In the genomic region with DNA sequence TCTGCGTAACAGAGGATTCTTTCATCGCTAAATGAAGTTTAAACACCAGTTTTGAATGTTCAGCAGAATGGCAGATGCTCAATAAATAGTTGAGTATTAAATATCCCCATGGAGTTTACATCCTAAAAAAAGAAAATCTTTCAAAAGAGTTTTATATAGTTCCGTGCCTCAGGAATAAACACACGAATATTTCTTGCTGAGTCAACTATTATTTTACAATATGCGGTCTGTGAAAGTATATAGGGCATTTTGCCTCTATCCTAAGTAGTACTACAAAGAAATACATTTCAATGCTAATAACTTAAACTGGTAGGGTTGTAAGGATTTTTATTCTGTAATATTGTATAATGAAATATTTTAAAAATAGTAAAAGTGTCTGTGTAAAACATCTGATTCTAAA, we compare ENCODE assay signal across 8 cellular contexts. TPM values are rescaled to one million over a fixed set of nuclear protein-coding genes. Genes with fewer than 3 reads are reported as not detected.
DNase-seq lines count a peak whose midpoint lies in the region; ATAC-seq and TF ChIP-seq lines count a peak whose summit lies in the region.

No MANE protein-coding gene starts in this region.

- peak overlapping the region; percentile 94 for H3K9ac ChIP-seq in skeletal muscle satellite cell (ENCODE audit: low read depth, low read length)

- peaks cover 24% of the 10 kb centered on the region for H3K4me1 ChIP-seq in skeletal muscle satellite cell (ENCODE audit: control insufficient read depth, insufficient read depth, low read length)

- no peaks in the 10 kb centered on the region for H3K9me3 ChIP-seq in skeletal muscle satellite cell (replicated peaks; ENCODE audit: low read length)

- H3K4me3 ChIP-seq in H7 (ENCODE audit: insufficient read depth, low read depth, low read length) (peak overlapping the region; percentile 95), foreskin fibroblast (ENCODE audit: low read depth in 1 of 2, low read length in 2 of 2) (peak overlapping the region; percentile 69 to 79), skeletal muscle satellite cell (ENCODE audit: low read length) (peak overlapping the region; percentile 94)

- peak overlapping the region; percentile 93 to 98 (median 94) for H3K4me3 Mint-ChIP-seq in T-cell

- H3K27me3 ChIP-seq in H7 (ENCODE audit: control insufficient read depth, insufficient read depth, low read length): no peaks in the 10 kb centered on the region
- H3K27me3 ChIP-seq in skeletal muscle satellite cell (ENCODE audit: control insufficient read depth, insufficient read depth, low read length): no peaks in the 10 kb centered on the region

- DNase-seq in H7 (no peak), T-cell (no peak), foreskin fibroblast (no peak), GM03348 (ENCODE audit: low spot score) (no peak), COR-L47 (lab: John Stamatoyannopoulos, UW) (no peak)

- CTCF ChIA-PET in T-cell (lab: Charles Lee): no interaction called here

- H3K4me1 Mint-ChIP-seq in T-cell: peaks cover 34 to 59% (median 57%) of the 10 kb centered on the region in 3 donors

- TF ChIP-seq CTCF in foreskin fibroblast (IDR thresholded peaks at IDR 0.05; ENCODE audit: low read depth, low read length): no peak

- ATAC-seq in T-cell (replicated peaks in 1 of 4) (no peak), HG03521 (IDR thresholded peaks at IDR 0.05; ENCODE audit: unreplicated experiment) (no peak), GM21447 (IDR thresholded peaks at IDR 0.05; ENCODE audit: unreplicated experiment) (no peak)

- no peaks in the 10 kb centered on the region for H3K36me3 ChIP-seq in H7 (replicated peaks; ENCODE audit: control insufficient read depth, insufficient read depth, low read length)
- no peaks in the 10 kb centered on the region for H3K36me3 ChIP-seq in skeletal muscle satellite cell (ENCODE audit: insufficient read depth, low read length)

- POLR2A ChIA-PET in T-cell (lab: Charles Lee): no interaction called here

- peaks cover 18% of the 10 kb centered on the region for H3K36me3 Mint-ChIP-seq in T-cell

- H3K9me3 Mint-ChIP-seq in T-cell: peaks cover 0 to 4% (median 0%) of the 10 kb centered on the region in 3 donors

- H3K27ac Mint-ChIP-seq in T-cell: peak overlapping the region; percentile 39 to 96

- peak overlapping the region; percentile 85 for H3K4me2 ChIP-seq in skeletal muscle satellite cell (ENCODE audit: low read length)

- no peaks in the 10 kb centered on the region for H3K27me3 Mint-ChIP-seq in T-cell

RNA-seq across cellular contexts. Expression of gene DBF4, which starts 1.3 kb away (rescaled TPM):
- 62.6 and 72.8 TPM in 2 replicates for total RNA-seq in H7 (2014; rRNA removed; shearing (Covaris generic))
- 10 to 100 TPM; 18.3 to 41.3 (median 26.7) TPM for total RNA-seq in T-cell
- total RNA-seq in skeletal muscle satellite cell (2012; rRNA removed): 30.8 and 34.0 TPM in 2 replicates

RNA-seq across cellular contexts. Expression of gene SLC25A40, which starts 1.5 kb away (rescaled TPM):
- total RNA-seq in H7 (2014; rRNA removed; shearing (Covaris generic)): 10.7 and 18.8 TPM in 2 replicates
- 10 to 100 TPM; 16.2 to 26.9 (median 25.6) TPM for total RNA-seq in T-cell
- total RNA-seq in skeletal muscle satellite cell (2012; rRNA removed): 5.6 and 9.2 TPM in 2 replicates

RNA-seq across cellular contexts. Expression of gene ADAM22, which starts 56.4 kb away (rescaled TPM):
- 2.1 and 4.8 TPM in 2 replicates for total RNA-seq in H7 (2014; rRNA removed; shearing (Covaris generic))
- total RNA-seq in T-cell: 1 to 10 TPM; 2.9 to 5.6 (median 4.3) TPM
- under 0.01 and 0.25 TPM in 2 replicates for total RNA-seq in skeletal muscle satellite cell (2012; rRNA removed)
